Comparison of ENCODE assay signal across 21 cellular contexts in genomic region chr12:123010110-123010509, GRCh38. TPM values are rescaled to one million over a fixed set of nuclear protein-coding genes. Genes with fewer than 3 reads are reported as not detected.
A peak's percentile ranks its signal among the peaks of the same experiment; 100 is the strongest.
DNase-seq lines count a peak whose midpoint lies in the region; ATAC-seq, FAIRE-seq and TF ChIP-seq lines count a peak whose summit lies in the region.
"Had no signal": no experiment of that assay in that cellular context is flagged by ENCODE, and none has a peak within 500 bp of the region (broad histone marks: within the 10 kb centered on the region; RNA-seq: fewer than 3 reads in every experiment).

No MANE protein-coding gene starts in this region.

- CTCF ChIA-PET in K562 (lab: Yijun Ruan, JAX; ENCODE audit: low intra/inter-chr PET ratio), result no interaction called here

- no peaks in the 10 kb centered on the region for H3K4me1 ChIP-seq in right atrium auricular region
- peaks cover 0 to 3% of the 10 kb centered on the region in 2 experiments; a peak in 2 of 5 replicates for H3K4me1 ChIP-seq in K562 (replicated peaks in 1 of 2; ENCODE audit: control insufficient read depth in 2 of 2, insufficient read depth in 2 of 2, low read length in 2 of 2)
- H3K4me1 ChIP-seq: A549, HAP-1 had no signal

- no peak overlapping the region for H3K9ac ChIP-seq in K562 (ENCODE audit: insufficient read depth in 1 of 2, low read depth in 2 of 2, low read length in 2 of 2)
- H3K9ac ChIP-seq: GM23248, KMS-11 had no signal

- intact Hi-C loops in left ventricle myocardium superior (cut with micrococcal nuclease), result no loop called here
- intact Hi-C loops in K562 (cut with micrococcal nuclease), result no loop called here

- H3K9me3 ChIP-seq in right atrium auricular region (no peaks in the 10 kb centered on the region), K562 (replicated peaks; ENCODE audit: control insufficient read depth, insufficient read depth, low read depth, low read length) (no peaks in the 10 kb centered on the region)
- H3K9me3 ChIP-seq: A549, HAP-1 had no signal

- WGBS in K562 (ENCODE audit: insufficient coverage, low coverage, missing lambda C conversion rate), result 7% methylated on average over 1 of the region's 1 CpG

- H3K27me3 Mint-ChIP-seq in nephron progenitor cell (ENCODE audit: low read depth, poor library complexity), result peaks cover 11% of the 10 kb centered on the region

- no peak for TF ChIP-seq RAD21 in K562 (CRISPR knock-in tag; conservative IDR thresholded peaks at IDR 0.05 in 1 of 2, IDR thresholded peaks at IDR 0.05 in 1 of 2)

- no peak overlapping the region for H2AFZ ChIP-seq in K562 (ENCODE audit: low read depth, low read length)
- H2AFZ ChIP-seq: GM23248 had no signal

- ATAC-seq in left ventricle myocardium superior (no peak), K562 (no peak), GM21447 (IDR thresholded peaks at IDR 0.05; ENCODE audit: unreplicated experiment) (no peak)
- ATAC-seq: CD8-positive, alpha-beta T cell; GM12878 had no signal

- no peak for TF ChIP-seq POLR2A in K562 (conservative IDR thresholded peaks at IDR 0.05)

- H3K4me1 Mint-ChIP-seq in nephron progenitor cell, result peaks cover 6% of the 10 kb centered on the region
- H3K4me1 Mint-ChIP-seq: CD14-positive monocyte had no signal

- DNase-seq in left ventricle myocardium superior (peak; percentile 9), right atrium auricular region (ENCODE audit: low spot score) (no peak), K562 (ENCODE audit: extremely low read depth in 1 of 4, low spot score in 3 of 4) (no peak), nephron progenitor cell (no peak), GM10266 (ENCODE audit: extremely low spot score) (no peak), amygdala (lab: John Stamatoyannopoulos, UW) (no peak)
- DNase-seq: AML-193, Calu3, DMS79 treated with DMSO at 0.1 percent for 48 hours, GF-D8, GM23248 had no signal

- POLR2A ChIA-PET in K562 (lab: Yijun Ruan, JAX), result interaction anchor here (0.6 to 1.1 kb wide), 2 partner anchors 9 to 12 kb away, joined by 3 read pairs; no protein-coding TSS in a partner anchor

- H3K9me1 ChIP-seq in K562 (ENCODE audit: control insufficient read depth, insufficient read depth, low read length), result peaks cover 3% of the 10 kb centered on the region

- no peaks in the 10 kb centered on the region for H3K9me3 Mint-ChIP-seq in nephron progenitor cell
- H3K9me3 Mint-ChIP-seq: CD8-positive, alpha-beta T cell had no signal

- H3K4me2 ChIP-seq in K562 (ENCODE audit: insufficient read depth, low read length), result no peak overlapping the region
- H3K4me2 ChIP-seq: A549, KMS-11 had no signal

- peaks cover 24% of the 10 kb centered on the region for H3K36me3 ChIP-seq in right atrium auricular region
- peaks cover 9% of the 10 kb centered on the region; the same call in 2 of the 3 replicates for H3K36me3 ChIP-seq in K562 (ENCODE audit: control insufficient read depth, insufficient read depth, low read length)
- H3K36me3 ChIP-seq: HAP-1 had no signal

- FAIRE-seq in K562 (lab: Jason Lieb, UNC), result no peak
- FAIRE-seq: A549, GM12878, GM19239, HTR-8/SVneo had no signal

- H4K20me1 ChIP-seq in K562 (replicated peaks; ENCODE audit: control insufficient read depth, insufficient read depth, low read length), result 0 out of 2 replicates have a peak, but pooled peaks cover 4% of the 10 kb centered on the region

- no TSS peak for BruUV-seq in K562 (replicated peaks; lab: Mats Ljungman, UMichigan)

- H3K36me3 Mint-ChIP-seq in nephron progenitor cell (ENCODE audit: low read depth), result no peaks in the 10 kb centered on the region
- H3K36me3 Mint-ChIP-seq: CD14-positive monocyte had no signal

- H3K27ac Mint-ChIP-seq in nephron progenitor cell, result peak overlapping the region; percentile 68
- H3K27ac Mint-ChIP-seq: CD14-positive monocyte; CD8-positive, alpha-beta T cell had no signal

- H3K4me3 Mint-ChIP-seq in nephron progenitor cell, result no peak overlapping the region
- H3K4me3 Mint-ChIP-seq: CD14-positive monocyte; CD8-positive, alpha-beta T cell had no signal

- TF ChIP-seq CTCF in right atrium auricular region (IDR thresholded peaks at IDR 0.05) (no peak), K562 (IDR thresholded peaks at IDR 0.05 in 2 of 3, conservative IDR thresholded peaks at IDR 0.05 in 1 of 3; ENCODE audit: insufficient read depth in 2 of 3, low read depth in 1 of 3, low read length in 3 of 3) (no peak), nephron progenitor cell (IDR thresholded peaks at IDR 0.05) (no peak), GM10266 (IDR thresholded peaks at IDR 0.05; ENCODE audit: control insufficient read depth, insufficient read depth, low read depth, missing control alignments) (no peak)

- H3K79me2 ChIP-seq in K562 (ENCODE audit: control insufficient read depth, insufficient read depth, low read length), result no peaks in the 10 kb centered on the region

- TF ChIP-seq EP300 in K562 (IDR thresholded peaks at IDR 0.05; ENCODE audit: low read length), result no peak

- in situ Hi-C loops in K562 (cut with MboI), result no loop called here

- H3K27ac ChIP-seq in right atrium auricular region (no peak overlapping the region), K562 (ENCODE audit: extremely low read depth, low read depth, low read length) (no peak overlapping the region)
- H3K27ac ChIP-seq: 22Rv1, A549, GM23248, KMS-11 had no signal

- H3K27me3 ChIP-seq in right atrium auricular region, result no peaks in the 10 kb centered on the region
- no peaks in the 10 kb centered on the region for H3K27me3 ChIP-seq in K562 (ENCODE audit: control insufficient read depth in 2 of 2, insufficient read depth in 2 of 2, low read length in 2 of 2)

- H3K4me3 ChIP-seq in right atrium auricular region (no peak overlapping the region), K562 (no peak overlapping the region)
- H3K4me3 ChIP-seq: A549, GM12878, GM23248, HAP-1 had no signal

RNA-seq across cellular contexts. Expression of gene ARL6IP4, which starts 29.6 kb away (rescaled TPM):
- total RNA-seq in left ventricle myocardium superior, result 181 TPM
- total RNA-seq in right atrium auricular region, result 100 to 1,000 TPM; 157 to 284 TPM
- 69.3 and 160 TPM in 2 replicates for total RNA-seq in K562 (2011; cell fraction: chromatin; rRNA removed; ENCODE audit: low replicate concordance)
- 133 and 147 TPM in 2 replicates for total RNA-seq in K562 (2011; cell fraction: nucleolus; rRNA removed)
- 86.5 and 106 TPM in 2 replicates for total RNA-seq in K562 (2011; cell fraction: nucleoplasm; rRNA removed)
- total RNA-seq in K562 (2014; rRNA removed), result 224 and 280 TPM in 2 replicates
- 78.1 and 91.2 TPM in 2 replicates for total RNA-seq in K562 (2014; rRNA removed; fragmentation: Illumina TruSeq; extraction: Trizol)
- 171 and 180 TPM in 2 replicates for total RNA-seq in K562 (2015; rRNA removed; fragmentation: Illumina TruSeq; extraction: Trizol)
- 164 and 167 TPM in 2 replicates for total RNA-seq in K562 (2021)
- 128 and 132 TPM in 2 replicates for polyA plus RNA-seq in K562 (2011; rRNA removed)
- 110 and 136 TPM in 2 replicates for polyA plus RNA-seq in K562 (2011; cell fraction: cytosol; rRNA removed)
- polyA plus RNA-seq in K562 (2011; cell fraction: nucleus; rRNA removed), result 328 and 373 TPM in 2 replicates
- polyA plus RNA-seq in K562 (2012), result 163 and 245 TPM in 2 replicates
- polyA plus RNA-seq in K562 (2014; fragmentation: Illumina TruSeq; extraction: Trizol), result 151 and 170 TPM in 2 replicates
- 1 to 10 TPM; 2.4 to 4.8 TPM for polyA plus RNA-seq in K562 (2014; fragmentation: Nextera tagmentation; extraction: Ambion mirVana)
- polyA plus RNA-seq in K562 (2014; rRNA removed), result 242 and 255 TPM in 2 replicates
- 33.8 and 41.5 TPM in 2 replicates for polyA minus RNA-seq in K562 (2011; rRNA and poly(A)+ RNA removed)
- polyA minus RNA-seq in K562 (2011; cell fraction: cytosol; rRNA and poly(A)+ RNA removed), result 34.7 and 36.8 TPM in 2 replicates
- 21.8 and 31.0 TPM in 2 replicates for polyA minus RNA-seq in K562 (2011; cell fraction: nucleus; rRNA and poly(A)+ RNA removed)

RNA-seq across cellular contexts. Expression of gene OGFOD2, which starts 35.1 kb away (rescaled TPM):
- total RNA-seq in left ventricle myocardium superior, result 15.4 TPM
- 1 to 10 TPM; 4.9 to 6.8 TPM for total RNA-seq in right atrium auricular region
- total RNA-seq in K562 (2011; cell fraction: chromatin; rRNA removed; ENCODE audit: low replicate concordance), result 71.5 and 173 TPM in 2 replicates
- total RNA-seq in K562 (2011; cell fraction: nucleolus; rRNA removed), result 98.1 and 99.0 TPM in 2 replicates
- total RNA-seq in K562 (2011; cell fraction: nucleoplasm; rRNA removed), result 61.3 and 107 TPM in 2 replicates
- 39.0 and 40.3 TPM in 2 replicates for total RNA-seq in K562 (2014; rRNA removed)
- 5.9 and 6.4 TPM in 2 replicates for total RNA-seq in K562 (2014; rRNA removed; fragmentation: Illumina TruSeq; extraction: Trizol)
- total RNA-seq in K562 (2015; rRNA removed; fragmentation: Illumina TruSeq; extraction: Trizol), result 18.5 and 21.4 TPM in 2 replicates
- 51.7 and 63.0 TPM in 2 replicates for total RNA-seq in K562 (2021)
- 27.6 and 38.3 TPM in 2 replicates for polyA plus RNA-seq in K562 (2011; rRNA removed)
- polyA plus RNA-seq in K562 (2011; cell fraction: cytosol; rRNA removed), result 40.5 and 99.8 TPM in 2 replicates
- 261 and 270 TPM in 2 replicates for polyA plus RNA-seq in K562 (2011; cell fraction: nucleus; rRNA removed)
- 24.6 and 74.9 TPM in 2 replicates for polyA plus RNA-seq in K562 (2012)
- polyA plus RNA-seq in K562 (2014; fragmentation: Illumina TruSeq; extraction: Trizol), result 13.5 and 29.6 TPM in 2 replicates
- 1 to 10 TPM; 1.4 to 3.8 TPM for polyA plus RNA-seq in K562 (2014; fragmentation: Nextera tagmentation; extraction: Ambion mirVana)
- polyA plus RNA-seq in K562 (2014; rRNA removed), result 86.0 and 111 TPM in 2 replicates
- polyA minus RNA-seq in K562 (2011; rRNA and poly(A)+ RNA removed), result 15.9 and 19.8 TPM in 2 replicates
- polyA minus RNA-seq in K562 (2011; cell fraction: cytosol; rRNA and poly(A)+ RNA removed), result 16.9 and 19.2 TPM in 2 replicates
- polyA minus RNA-seq in K562 (2011; cell fraction: nucleus; rRNA and poly(A)+ RNA removed), result 54.3 and 67.5 TPM in 2 replicates

RNA-seq across cellular contexts. Expression of gene ABCB9, which starts 43.8 kb away (rescaled TPM):
- total RNA-seq in left ventricle myocardium superior (4.6 TPM), right atrium auricular region (1 to 10 TPM; 4.9 to 5.7 TPM), K562 (2014; rRNA removed) (9.6 and 10.5 TPM in 2 replicates), K562 (2014; rRNA removed; fragmentation: Illumina TruSeq; extraction: Trizol) (3.9 and 4.3 TPM in 2 replicates), K562 (2015; rRNA removed; fragmentation: Illumina TruSeq; extraction: Trizol) (6.2 and 6.5 TPM in 2 replicates), K562 (2021) (12.0 and 12.6 TPM in 2 replicates)
- 28.0 and 68.9 TPM in 2 replicates for total RNA-seq in K562 (2011; cell fraction: chromatin; rRNA removed; ENCODE audit: low replicate concordance)
- 41.1 and 52.0 TPM in 2 replicates for total RNA-seq in K562 (2011; cell fraction: nucleolus; rRNA removed)
- 34.1 and 35.2 TPM in 2 replicates for total RNA-seq in K562 (2011; cell fraction: nucleoplasm; rRNA removed)
- polyA plus RNA-seq in K562 (2011; rRNA removed) (6.3 and 6.5 TPM in 2 replicates), K562 (2014; fragmentation: Illumina TruSeq; extraction: Trizol) (4.2 and 5.7 TPM in 2 replicates), K562 (2014; fragmentation: Nextera tagmentation; extraction: Ambion mirVana) (under 1 TPM; 0.20 to 0.31 TPM), K562 (2014; rRNA removed) (7.6 and 7.9 TPM in 2 replicates)
- polyA plus RNA-seq in K562 (2011; cell fraction: cytosol; rRNA removed), result 5.8 and 12.1 TPM in 2 replicates
- polyA plus RNA-seq in K562 (2011; cell fraction: nucleus; rRNA removed), result 10.8 and 22.9 TPM in 2 replicates
- polyA plus RNA-seq in K562 (2012), result 5.0 and 6.9 TPM in 2 replicates
- polyA minus RNA-seq in K562 (2011; rRNA and poly(A)+ RNA removed), result 8.5 and 9.6 TPM in 2 replicates
- polyA minus RNA-seq in K562 (2011; cell fraction: cytosol; rRNA and poly(A)+ RNA removed), result 6.6 and 9.7 TPM in 2 replicates
- polyA minus RNA-seq in K562 (2011; cell fraction: nucleus; rRNA and poly(A)+ RNA removed), result 13.3 and 14.7 TPM in 2 replicates
